In genomic region chr1:97864615-97865014, GRCh38 we compare ENCODE assay signal across 20 cellular contexts. TPM values are rescaled to one million over a fixed set of nuclear protein-coding genes. Genes with fewer than 3 reads are reported as not detected.
DNase-seq lines count a peak whose midpoint lies in the region; ATAC-seq and TF ChIP-seq lines count a peak whose summit lies in the region.
"Had no signal": no experiment of that assay in that cellular context is flagged by ENCODE, and none has a peak within 500 bp of the region (broad histone marks: within the 10 kb centered on the region; RNA-seq: fewer than 3 reads in every experiment).

No MANE protein-coding gene starts in this region.

- no peak overlapping the region for H2AFZ ChIP-seq in H9 (ENCODE audit: low read length)

- no peak overlapping the region for H2AK5ac ChIP-seq in H9 (ENCODE audit: insufficient read length, low read length)

- H3K23me2 ChIP-seq in H9 (ENCODE audit: insufficient read length, low read depth, low read length, poor library complexity, severe bottlenecking): no peaks in the 10 kb centered on the region

- H4K20me1 ChIP-seq in H9 (ENCODE audit: control insufficient read depth, insufficient read depth, insufficient read length): no peaks in the 10 kb centered on the region

- no peak overlapping the region for H4K8ac ChIP-seq in H9 (replicated peaks; ENCODE audit: insufficient read length, low read depth, low read length)

- no peak overlapping the region for H3K56ac ChIP-seq in H9 (ENCODE audit: insufficient read length, low read depth, low read length)

- H3K36me3 Mint-ChIP-seq in activated naive CD8-positive, alpha-beta T cell treated with anti-CD3 and anti-CD28 coated beads for 36 hours: peaks cover 28% of the 10 kb centered on the region
- no peaks in the 10 kb centered on the region for H3K36me3 Mint-ChIP-seq in H9 (ENCODE audit: insufficient read depth in 1 of 3, low read depth in 3 of 3)
- peaks cover 5% of the 10 kb centered on the region for H3K36me3 Mint-ChIP-seq in glutamatergic neuron (ENCODE audit: unreplicated experiment)

- no peak overlapping the region for H3K23ac ChIP-seq in H9 (ENCODE audit: insufficient read length, low read depth, low read length)

- no peak for DNase-seq in activated naive CD8-positive, alpha-beta T cell treated with anti-CD3 and anti-CD28 coated beads for 36 hours
- no peak for DNase-seq in H9
- DNase-seq in nucleus accumbens (lab: John Stamatoyannopoulos, UW): no peak
- DNase-seq in glutamatergic neuron: no peak
- DNase-seq in SKM-1 (lab: John Stamatoyannopoulos, UW; ENCODE audit: unreplicated experiment): no peak
- DNase-seq: activated CD4-positive, alpha-beta T cell treated with anti-CD3 and anti-CD28 coated beads for 48 hours; effector memory CD4-positive, alpha-beta T cell; hippocampal formation; midbrain; SIG-M5; sigmoid colon; stimulated activated CD4-positive, alpha-beta T cell treated with anti-CD3 and anti-CD28 coated beads, Interleukin-4, amount 100 ng/mL, for 1 hour; stimulated activated CD8-positive, alpha-beta memory T cell treated with anti-CD3 and anti-CD28 coated beads, Interleukin-4, amount 100 ng/mL, for 48 hours; T-helper 9 cell had no signal

- H3K9ac ChIP-seq in H9 (ENCODE audit: extremely low read depth, insufficient read length, low read length): no peak overlapping the region
- H3K9ac ChIP-seq: BLaER1 treated with 17β-estradiol and CSF1 and Interleukin-3, amounts not matched to agents 10 nM and 100 nM had no signal

- H3K9me3 ChIP-seq in H9 (ENCODE audit: control insufficient read depth, low read depth, low read length): no peaks in the 10 kb centered on the region
- H3K9me3 ChIP-seq: neutrophil, sigmoid colon, thoracic aorta had no signal

- H3K27me3 ChIP-seq in H9 (ENCODE audit: insufficient read depth, low read length): no peaks in the 10 kb centered on the region
- H3K27me3 ChIP-seq: BLaER1 treated with 17β-estradiol and CSF1 and Interleukin-3, amounts not matched to agents 10 nM and 100 nM; neutrophil; sigmoid colon had no signal

- peaks cover 11% of the 10 kb centered on the region for H3K4me1 Mint-ChIP-seq in activated naive CD8-positive, alpha-beta T cell treated with anti-CD3 and anti-CD28 coated beads for 36 hours
- no peaks in the 10 kb centered on the region for H3K4me1 Mint-ChIP-seq in H9
- H3K4me1 Mint-ChIP-seq in glutamatergic neuron (ENCODE audit: low read depth, unreplicated experiment): no peaks in the 10 kb centered on the region

- no peak overlapping the region for H2BK120ac ChIP-seq in H9 (ENCODE audit: low read depth, low read length, poor library complexity, severe bottlenecking)

- H3K79me2 ChIP-seq in H9 (ENCODE audit: insufficient read depth, low read length): no peaks in the 10 kb centered on the region

- peaks cover 14% of the 10 kb centered on the region for H3K9me3 Mint-ChIP-seq in activated naive CD8-positive, alpha-beta T cell treated with anti-CD3 and anti-CD28 coated beads for 36 hours
- H3K9me3 Mint-ChIP-seq in H9 (no peaks in the 10 kb centered on the region), glutamatergic neuron (ENCODE audit: unreplicated experiment) (no peaks in the 10 kb centered on the region)

- H4K91ac ChIP-seq in H9 (ENCODE audit: insufficient read length, low read depth, low read length): no peak overlapping the region

- H3K27ac ChIP-seq in H9 (ENCODE audit: insufficient read length, low read depth, low read length): no peak overlapping the region
- H3K27ac ChIP-seq: BLaER1 treated with 17β-estradiol and CSF1 and Interleukin-3, amounts not matched to agents 10 nM and 100 nM; neutrophil; sigmoid colon; thoracic aorta had no signal

- no peaks in the 10 kb centered on the region for H3K27me3 Mint-ChIP-seq in activated naive CD8-positive, alpha-beta T cell treated with anti-CD3 and anti-CD28 coated beads for 36 hours
- H3K27me3 Mint-ChIP-seq in H9 (ENCODE audit: low read depth) (no peaks in the 10 kb centered on the region), glutamatergic neuron (ENCODE audit: unreplicated experiment) (no peaks in the 10 kb centered on the region)

- no peak overlapping the region for H3K4me2 ChIP-seq in H9 (ENCODE audit: insufficient read depth, insufficient read length, low read length)
- H3K4me2 ChIP-seq: BLaER1 treated with 17β-estradiol and CSF1 and Interleukin-3, amounts not matched to agents 10 nM and 100 nM had no signal

- H4K5ac ChIP-seq in H9 (ENCODE audit: insufficient read length, low read depth, low read length): no peak overlapping the region

- no peak overlapping the region for H3K14ac ChIP-seq in H9 (ENCODE audit: insufficient read depth, low read length)

- no peak overlapping the region for H2BK5ac ChIP-seq in H9 (ENCODE audit: insufficient read length, low read length)

- WGBS in H9 (ENCODE audit: extremely low coverage, insufficient read length, low lambda C conversion rate): no CpG with 5 or more reads among the region's 5 CpGs

- peak overlapping the region; percentile 29 for H3K4me3 Mint-ChIP-seq in activated naive CD8-positive, alpha-beta T cell treated with anti-CD3 and anti-CD28 coated beads for 36 hours
- H3K4me3 Mint-ChIP-seq in H9 (no peak overlapping the region), glutamatergic neuron (ENCODE audit: unreplicated experiment) (no peak overlapping the region)

- no peak overlapping the region for H2BK20ac ChIP-seq in H9 (ENCODE audit: low read depth, low read length, poor library complexity, severe bottlenecking)

- no peaks in the 10 kb centered on the region for H3K79me1 ChIP-seq in H9 (ENCODE audit: insufficient read depth, low read depth, low read length, poor library complexity, severe bottlenecking)

- peak overlapping the region; percentile 49 for H3K27ac Mint-ChIP-seq in activated naive CD8-positive, alpha-beta T cell treated with anti-CD3 and anti-CD28 coated beads for 36 hours
- H3K27ac Mint-ChIP-seq in H9 (no peak overlapping the region), glutamatergic neuron (ENCODE audit: unreplicated experiment) (no peak overlapping the region)

- ATAC-seq in GM18520 (IDR thresholded peaks at IDR 0.05; ENCODE audit: unreplicated experiment): peak; percentile 46
- ATAC-seq in GM21526 (IDR thresholded peaks at IDR 0.05; ENCODE audit: low FRiP score, unreplicated experiment): peak; percentile 57
- ATAC-seq in HG03139 (IDR thresholded peaks at IDR 0.05; ENCODE audit: unreplicated experiment): peak; percentile 55

- no peak overlapping the region for H2BK15ac ChIP-seq in H9 (ENCODE audit: low read depth, low read length)

- no peak overlapping the region for H3K4ac ChIP-seq in H9 (ENCODE audit: low read depth, low read length)

- no peak overlapping the region for H3K18ac ChIP-seq in H9 (ENCODE audit: insufficient read length, low read depth, low read length)

- no peak overlapping the region for H2BK12ac ChIP-seq in H9 (ENCODE audit: insufficient read length, low read depth, low read length)

- TF ChIP-seq CTCF in H9 (conservative IDR thresholded peaks at IDR 0.05): no peak
- TF ChIP-seq CTCF in glutamatergic neuron (IDR thresholded peaks at IDR 0.05; ENCODE audit: partially characterized antibody, unreplicated experiment): no peak

- no peak overlapping the region for H3T11ph ChIP-seq in H9 (ENCODE audit: low read length)

- no peaks in the 10 kb centered on the region for H3K4me1 ChIP-seq in H9 (ENCODE audit: insufficient read depth, low read length)

RNA-seq across cellular contexts. Expression of gene DPYD, which starts 56.2 kb away (rescaled TPM):
- total RNA-seq in activated naive CD8-positive, alpha-beta T cell treated with anti-CD3 and anti-CD28 coated beads for 36 hours: 1 to 10 TPM; 7.5 to 7.9 TPM
- total RNA-seq in H9 (2021): 0.22 and 0.37 TPM in 2 replicates
- 12.8 TPM for total RNA-seq in glutamatergic neuron (ENCODE audit: unreplicated experiment)
